15 cellular contexts compared by ENCODE assay signal in genomic region chr12:41531147-41531829, GRCh38.
DNase-seq lines count a peak whose midpoint lies in the region; ATAC-seq, FAIRE-seq and TF ChIP-seq lines count a peak whose summit lies in the region.
"Had no signal": no experiment of that assay in that cellular context is flagged by ENCODE, and none has a peak within 500 bp of the region (broad histone marks: within the 10 kb centered on the region; RNA-seq: fewer than 3 reads in every experiment).

No MANE protein-coding gene starts in this region.

- H3K27ac ChIP-seq in Karpas-422 (ENCODE audit: low read length) (no peak overlapping the region), dorsolateral prefrontal cortex (peak overlapping the region in 56 of 59 donors; percentile 1 to 87 (median 66)), gastrocnemius medialis (no peak overlapping the region)
- H3K27ac ChIP-seq: HL-60 had no signal

- no peak for ATAC-seq in left lobe of liver
- peak; percentile 41 to 58 for ATAC-seq in gastrocnemius medialis
- no peak for ATAC-seq in HG02610 (IDR thresholded peaks at IDR 0.05; ENCODE audit: unreplicated experiment)
- ATAC-seq: Panc1, WTC11 had no signal

- FAIRE-seq in frontal cortex (lab: Jason Lieb, UNC): no peak

- no peak overlapping the region for H3K9ac ChIP-seq in Karpas-422 (ENCODE audit: low read length)

- no peaks in the 10 kb centered on the region for H3K79me2 ChIP-seq in Karpas-422 (ENCODE audit: low read length)

- in situ Hi-C loops in gastrocnemius medialis (cut with MboI; ENCODE audit: low sequenced_read_pairs in 4 of 4): no loop called here

- no peak overlapping the region for H2AFZ ChIP-seq in Karpas-422 (ENCODE audit: low read length)

- no peak for TF ChIP-seq POLR2A in gastrocnemius medialis (IDR thresholded peaks at IDR 0.05)

- intact Hi-C loops in dorsolateral prefrontal cortex (cut with DNase I): no loop called here
- intact Hi-C loops in gastrocnemius medialis (cut with DNase I; ENCODE audit: low total_unique reads): no loop called here

- peak overlapping the region; percentile 24 for H3K4me2 ChIP-seq in Karpas-422 (ENCODE audit: low read depth, low read length, poor library complexity, severe bottlenecking)

- H3K36me3 ChIP-seq in Karpas-422 (ENCODE audit: insufficient read depth, low read length) (no peaks in the 10 kb centered on the region; the same call in 1 of the 2 replicates), gastrocnemius medialis (no peaks in the 10 kb centered on the region)

- H4K20me1 ChIP-seq in Karpas-422 (ENCODE audit: insufficient read depth, low read depth, low read length): no peaks in the 10 kb centered on the region

- H3K9me3 ChIP-seq in Karpas-422 (ENCODE audit: low read length) (no peaks in the 10 kb centered on the region), gastrocnemius medialis (no peaks in the 10 kb centered on the region)

- H3K27me3 ChIP-seq in Karpas-422 (ENCODE audit: low read length) (no peaks in the 10 kb centered on the region), dorsolateral prefrontal cortex (no peaks in the 10 kb centered on the region), gastrocnemius medialis (no peaks in the 10 kb centered on the region)

- H3K4me3 ChIP-seq in Karpas-422 (ENCODE audit: low read length) (no peak overlapping the region), dorsolateral prefrontal cortex (peak overlapping the region in 2 of 59 donors; percentile 7), gastrocnemius medialis (no peak overlapping the region)

- no peaks in the 10 kb centered on the region; the same call in 1 of the 2 replicates for H3K9me2 ChIP-seq in Karpas-422 (replicated peaks; ENCODE audit: insufficient read depth, low read length)

- TF ChIP-seq CTCF in dorsolateral prefrontal cortex (IDR thresholded peaks at IDR 0.05 in 54 of 56, conservative IDR thresholded peaks at IDR 0.05 in 2 of 56; ENCODE audit: low read depth in 1 of 56, partially characterized antibody in 56 of 56) (no peak), gastrocnemius medialis (IDR thresholded peaks at IDR 0.05 in 4 of 5, conservative IDR thresholded peaks at IDR 0.05 in 1 of 5) (no peak)

- H3K4me1 ChIP-seq in Karpas-422 (ENCODE audit: low read length) (peaks cover 57% of the 10 kb centered on the region), gastrocnemius medialis (no peaks in the 10 kb centered on the region)

- DNase-seq in Karpas-422 (no peak), dorsolateral prefrontal cortex (peak; percentile 8 to 85 (median 68)), left lobe of liver (ENCODE audit: low spot score) (peak; percentile 49), gastrocnemius medialis (peak; percentile 24 to 53), NCI-H524 treated with DMSO at 0.1 percent for 48 hours (lab: John Stamatoyannopoulos, UW) (no peak), COR-L47 (lab: John Stamatoyannopoulos, UW) (no peak), frontal cortex (ENCODE audit: low spot score in 2 of 2) (no peak)
- DNase-seq: activated gamma-delta T cell, GDM1, NCI-H187, NCI-H774 had no signal

Comparison
In these comparisons a context has a peak if more than half of its experiments do, and no peak if none do; other contexts are left out.
1. DNase-seq: peak in dorsolateral prefrontal cortex (10 of 10), left lobe of liver (single experiment) and gastrocnemius medialis (2 of 2); none in Karpas-422 (single experiment), NCI-H524 treated with DMSO at 0.1 percent for 48 hours (single experiment), COR-L47 (single experiment) and frontal cortex (0 of 2).
2. H3K27ac ChIP-seq: peak in dorsolateral prefrontal cortex (56 of 59); none in Karpas-422 (single experiment) and gastrocnemius medialis (0 of 4).
3. ATAC-seq: peak in gastrocnemius medialis (2 of 2); none in left lobe of liver (single experiment) and HG02610 (single experiment).